28 cellular contexts compared by ENCODE assay signal in the genomic region with DNA sequence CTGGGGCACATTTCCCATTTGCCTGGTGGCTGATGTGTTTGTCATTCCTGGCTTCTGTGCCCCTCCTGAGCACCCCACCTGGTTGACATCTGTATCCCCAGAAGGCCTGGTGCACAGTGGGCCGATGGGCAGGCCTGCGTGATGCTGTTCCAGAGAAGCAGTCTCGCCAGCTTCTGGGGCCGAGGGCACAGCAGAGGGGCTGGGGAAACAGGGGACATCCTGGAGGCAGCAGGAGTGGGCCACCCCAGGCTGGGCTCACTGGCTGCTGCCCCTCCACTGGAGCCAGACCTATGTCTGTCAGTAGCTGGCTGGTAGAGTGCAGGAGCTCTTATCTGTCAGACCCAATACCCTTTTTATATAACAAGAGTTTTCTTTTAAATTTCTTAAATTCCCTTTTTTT. TPM values are rescaled to one million over a fixed set of nuclear protein-coding genes. Genes with fewer than 3 reads are reported as not detected.
"Had no signal": no experiment of that assay in that cellular context is flagged by ENCODE, and none has a peak within 500 bp of the region (broad histone marks: within the 10 kb centered on the region; RNA-seq: fewer than 3 reads in every experiment).

No MANE protein-coding gene starts in this region.

- DNase-seq: activated B cell treated with CpG ODN at 0.5 μM for 24 hours; activated CD4-positive, alpha-beta T cell treated with anti-CD3 and anti-CD28 coated beads for 36 hours; activated CD4-positive, alpha-beta T cell treated with anti-CD3 and anti-CD28 coated beads, Interleukin-2, amount 50 U/mL, for 4 hours; activated gamma-delta T cell; activated naive CD4-positive, alpha-beta T cell treated with anti-CD3 and anti-CD28 coated beads, Interleukin-2, amount 50 U/mL, for 16 hours; brain microvascular endothelial cell; effector memory CD4-positive, alpha-beta T cell; foreskin keratinocyte; immature natural killer cell; kidney glomerular epithelial cell; left ventricle myocardium superior; stimulated activated CD4-positive, alpha-beta T cell treated with anti-CD3 and anti-CD28 coated beads, Interleukin-2, amount 100 ng/mL, for 48 hours; stimulated activated CD8-positive, alpha-beta memory T cell treated with anti-CD3 and anti-CD28 coated beads, Interleukin-4, amount 100 ng/mL, for 48 hours; stimulated activated naive CD4-positive, alpha-beta T cell; T-helper 17 cell; testis had no signal

- H3K27me3 ChIP-seq: ascending aorta, brain microvascular endothelial cell, pancreas, right lobe of liver, testis had no signal

- H3K4me1 ChIP-seq: foreskin keratinocyte, pancreas, right lobe of liver had no signal

- H3K9me3 ChIP-seq: ascending aorta, neutrophil, pancreas, right lobe of liver, testis, upper lobe of left lung had no signal

- H3K4me3 ChIP-seq: ascending aorta, hepatocyte, pancreas, right lobe of liver, smooth muscle cell, testis, upper lobe of left lung had no signal

- ATAC-seq: activated CD4-positive, alpha-beta T cell treated with anti-CD3 and anti-CD28 coated beads for 36 hours; foreskin keratinocyte; natural killer cell treated with Interleukin-12 subunit alpha and Interleukin-12 subunit beta and Interleukin-15 and Interleukin-18, amount 100 ng/mL, for 72 hours; pancreas; right lobe of liver; T-helper 17 cell had no signal

- H3K27ac ChIP-seq: ascending aorta, brain microvascular endothelial cell, foreskin keratinocyte, hepatocyte, neutrophil, pancreas, right lobe of liver, testis, upper lobe of left lung had no signal

- H3K36me3 ChIP-seq: ascending aorta, brain microvascular endothelial cell, neutrophil, pancreas, right lobe of liver, upper lobe of left lung had no signal

RNA-seq across cellular contexts. Expression of a gene that starts 0.9 kb away (rescaled TPM):
- total RNA-seq: activated B cell treated with CpG ODN at 0.5 μM for 24 hours; activated CD4-positive, alpha-beta T cell treated with anti-CD3 and anti-CD28 coated beads for 36 hours; activated CD8-positive, alpha-beta memory T cell treated with anti-CD3 and anti-CD28 coated beads for 36 hours; ascending aorta; dermis microvascular lymphatic vessel endothelial cell; foreskin keratinocyte; glomerular endothelial cell; natural killer cell treated with Interleukin-12 subunit alpha and Interleukin-12 subunit beta and Interleukin-15 and Interleukin-18, amount 100 ng/mL, for 72 hours; pulmonary artery endothelial cell; T-helper 17 cell; upper lobe of left lung had no signal
- polyA plus RNA-seq: foreskin keratinocyte, immature natural killer cell had no signal

RNA-seq across cellular contexts. Expression of a gene that starts 47.2 kb away (rescaled TPM):
- polyA plus RNA-seq: immature natural killer cell had no signal
